ENCODE assay signal across 9 cellular contexts in the genomic region with DNA sequence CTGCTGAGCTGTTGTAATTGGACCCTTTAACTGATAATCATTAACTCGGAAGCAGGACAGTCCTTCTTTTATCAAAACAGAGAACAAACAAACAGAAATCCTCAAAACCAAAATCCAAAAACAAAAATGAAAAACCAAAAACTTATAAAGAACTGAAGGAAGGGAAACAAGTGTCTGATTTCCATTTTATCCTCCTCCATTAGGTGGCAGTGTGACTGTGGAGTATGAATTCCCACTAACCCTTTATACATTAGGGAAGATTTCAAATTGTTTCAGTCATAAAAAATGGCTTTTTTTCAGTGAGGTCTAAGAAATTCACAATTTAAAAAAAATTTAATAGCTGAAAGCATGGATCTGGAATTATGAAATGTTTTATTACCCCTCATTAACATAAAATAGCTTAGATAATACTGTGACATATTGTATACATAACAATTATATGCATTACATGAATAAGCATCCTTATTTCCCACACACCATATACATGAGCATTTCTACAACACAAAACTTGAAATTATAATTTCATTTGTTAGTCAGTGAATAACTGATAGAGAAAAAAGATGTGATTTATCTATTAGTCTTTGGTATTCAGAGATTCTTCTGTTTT.
A peak's percentile ranks its signal among the peaks of the same experiment; 100 is the strongest.
DNase-seq lines count a peak whose midpoint lies in the region; ATAC-seq and TF ChIP-seq lines count a peak whose summit lies in the region.
"Had no signal": no experiment of that assay in that cellular context is flagged by ENCODE, and none has a peak within 500 bp of the region (broad histone marks: within the 10 kb centered on the region; RNA-seq: fewer than 3 reads in every experiment).

No MANE protein-coding gene starts in this region.

- ATAC-seq in HG02973 (IDR thresholded peaks at IDR 0.05; ENCODE audit: unreplicated experiment), result peak; percentile 74
- no peak for ATAC-seq in foreskin keratinocyte
- no peak for ATAC-seq in T-helper 17 cell
- no peak for ATAC-seq in activated T-cell treated with anti-CD3 and anti-CD28 coated beads, Interleukin-2, amount 50 U/mL, for 4 hours
- ATAC-seq in GM18873 (IDR thresholded peaks at IDR 0.05; ENCODE audit: low FRiP score, unreplicated experiment), result no peak

- H3K79me2 ChIP-seq in OCI-LY7 (ENCODE audit: insufficient read depth, low read depth, low read length), result no peaks in the 10 kb centered on the region

- intact Hi-C loops in OCI-LY7 (cut with micrococcal nuclease; ENCODE audit: unreplicated experiment), result no loop called here

- H3K9me2 ChIP-seq in OCI-LY7 (ENCODE audit: insufficient read depth, low read length), result no peaks in the 10 kb centered on the region

- H3K4me1 ChIP-seq in OCI-LY7 (ENCODE audit: insufficient read depth, low read length, poor library complexity, severe bottlenecking), result no peaks in the 10 kb centered on the region
- H3K4me1 ChIP-seq in foreskin keratinocyte, result no peaks in the 10 kb centered on the region

- no peak overlapping the region for H3K4me2 ChIP-seq in OCI-LY7 (ENCODE audit: low read length)

- H3K4me1 Mint-ChIP-seq in T-helper 17 cell, result no peaks in the 10 kb centered on the region
- H3K4me1 Mint-ChIP-seq in activated T-cell treated with anti-CD3 and anti-CD28 coated beads, Interleukin-2, amount 50 U/mL, for 4 hours (ENCODE audit: low read depth), result no peaks in the 10 kb centered on the region
- H3K4me1 Mint-ChIP-seq: CD4-positive, CD25-positive, alpha-beta regulatory T cell had no signal

- H3K27ac ChIP-seq in OCI-LY7 (ENCODE audit: low read depth, low read length, poor library complexity, severe bottlenecking) (no peak overlapping the region), foreskin keratinocyte (no peak overlapping the region)

- H3K27ac Mint-ChIP-seq in T-helper 17 cell, result no peak overlapping the region
- H3K27ac Mint-ChIP-seq: CD4-positive, CD25-positive, alpha-beta regulatory T cell had no signal

- H3K36me3 ChIP-seq in OCI-LY7 (ENCODE audit: insufficient read depth, low read length), result no peaks in the 10 kb centered on the region

- TF ChIP-seq CTCF in OCI-LY7 (conservative IDR thresholded peaks at IDR 0.05; ENCODE audit: low read length), result peak; percentile 86
- TF ChIP-seq CTCF in foreskin keratinocyte (conservative IDR thresholded peaks at IDR 0.05), result peak; percentile 45

- H3K9me3 ChIP-seq in OCI-LY7 (ENCODE audit: low read length) (no peaks in the 10 kb centered on the region), T-helper 17 cell (ENCODE audit: control insufficient read depth, low read length, poor library complexity, severe bottlenecking) (peaks cover 4% of the 10 kb centered on the region)

- POLR2A ChIA-PET in OCI-LY7 (lab: Charles Lee), result interaction anchor here (0.6 to 0.8 kb wide), 3 partner anchors 17 to 509 kb away, joined by 3 to 6 read pairs (median 3); no protein-coding TSS in a partner anchor

- H3K36me3 Mint-ChIP-seq in T-helper 17 cell (ENCODE audit: low read depth), result no peaks in the 10 kb centered on the region
- no peaks in the 10 kb centered on the region for H3K36me3 Mint-ChIP-seq in activated T-cell treated with anti-CD3 and anti-CD28 coated beads, Interleukin-2, amount 50 U/mL, for 4 hours (ENCODE audit: insufficient read depth)
- H3K36me3 Mint-ChIP-seq: CD4-positive, CD25-positive, alpha-beta regulatory T cell had no signal

- H3K27me3 ChIP-seq in foreskin keratinocyte, result no peaks in the 10 kb centered on the region

- H2AFZ ChIP-seq in OCI-LY7 (ENCODE audit: low read length), result no peak overlapping the region

- BruUV-seq in OCI-LY7 (replicated peaks; lab: Mats Ljungman, UMichigan), result no TSS peak

- H3K9me3 Mint-ChIP-seq in activated T-cell treated with anti-CD3 and anti-CD28 coated beads, Interleukin-2, amount 50 U/mL, for 4 hours, result peaks cover 16% of the 10 kb centered on the region

- H3K4me3 ChIP-seq in OCI-LY7 (ENCODE audit: low read depth, low read length, poor library complexity, severe bottlenecking), result no peak overlapping the region

- no peaks in the 10 kb centered on the region for H3K27me3 Mint-ChIP-seq in T-helper 17 cell
- no peaks in the 10 kb centered on the region for H3K27me3 Mint-ChIP-seq in activated T-cell treated with anti-CD3 and anti-CD28 coated beads, Interleukin-2, amount 50 U/mL, for 4 hours (ENCODE audit: low read depth)
- H3K27me3 Mint-ChIP-seq: CD4-positive, CD25-positive, alpha-beta regulatory T cell had no signal

- DNase-seq in NCI-H2196 (lab: John Stamatoyannopoulos, UW; ENCODE audit: unreplicated experiment), result peak; percentile 3
- no peak for DNase-seq in NCI-H2196 treated with DMSO at 0.1 percent for 48 hours (lab: John Stamatoyannopoulos, UW; ENCODE audit: unreplicated experiment)
- peak; percentile 6 for DNase-seq in OCI-LY7 (ENCODE audit: low spot score)
- DNase-seq in foreskin keratinocyte, result no peak
- no peak for DNase-seq in T-helper 17 cell
- no peak for DNase-seq in activated T-cell treated with anti-CD3 and anti-CD28 coated beads, Interleukin-2, amount 50 U/mL, for 4 hours
- DNase-seq: CD4-positive, CD25-positive, alpha-beta regulatory T cell had no signal

- H4K20me1 ChIP-seq in OCI-LY7 (ENCODE audit: insufficient read depth, low read length), result no peaks in the 10 kb centered on the region

- CTCF ChIA-PET in OCI-LY7 (lab: Charles Lee; ENCODE audit: unreplicated experiment), result no interaction called here

- no peak overlapping the region for H3K4me3 Mint-ChIP-seq in T-helper 17 cell
- no peak overlapping the region for H3K4me3 Mint-ChIP-seq in activated T-cell treated with anti-CD3 and anti-CD28 coated beads, Interleukin-2, amount 50 U/mL, for 4 hours
- H3K4me3 Mint-ChIP-seq: CD4-positive, CD25-positive, alpha-beta regulatory T cell had no signal

Comparison
In these comparisons a context has a peak if more than half of its experiments do, and no peak if none do; other contexts are left out.
1. DNase-seq: peak in NCI-H2196 (single experiment) and OCI-LY7 (single experiment); none in NCI-H2196 treated with DMSO at 0.1 percent for 48 hours (single experiment), foreskin keratinocyte (0 of 2), T-helper 17 cell (0 of 3) and activated T-cell treated with anti-CD3 and anti-CD28 coated beads, Interleukin-2, amount 50 U/mL, for 4 hours (single experiment).